Comparison of ENCODE assay signal across 34 cellular contexts in genomic region chr16:23268561-23268960, GRCh38. TPM values are rescaled to one million over a fixed set of nuclear protein-coding genes. Genes with fewer than 3 reads are reported as not detected.
"Had no signal": no experiment of that assay in that cellular context is flagged by ENCODE, and none has a peak within 500 bp of the region (broad histone marks: within the 10 kb centered on the region; RNA-seq: fewer than 3 reads in every experiment).

No MANE protein-coding gene starts in this region.

- H3K9me3 ChIP-seq: adrenal gland, body of pancreas, breast epithelium had no signal

- H3K36me3 ChIP-seq: adrenal gland, brain microvascular endothelial cell, breast epithelium had no signal

- H3K4me1 Mint-ChIP-seq: activated B cell treated with CpG ODN at 0.5 μM for 24 hours; activated CD4-positive, alpha-beta memory T cell treated with anti-CD3 and anti-CD28 coated beads, Interleukin-2, amount 10 ng/mL, durations not matched to agents 7 days and 5 days; activated CD4-positive, alpha-beta T cell treated with anti-CD3 and anti-CD28 coated beads, Interleukin-2, amount 10 ng/mL, durations not matched to agents 24 days and 14 days; activated CD8-positive, alpha-beta memory T cell treated with anti-CD3 and anti-CD28 coated beads, Interleukin-2, amount 10 ng/mL, durations not matched to agents 7 days and 5 days; activated naive CD4-positive, alpha-beta T cell treated with anti-CD3 and anti-CD28 coated beads, Interleukin-2, amount 10 ng/mL, durations not matched to agents 7 days and 5 days; activated naive CD4-positive, alpha-beta T cell treated with anti-CD3 and anti-CD28 coated beads, Interleukin-2, amount 50 U/mL, for 24 hours had no signal

- H3K27me3 Mint-ChIP-seq: activated CD4-positive, alpha-beta memory T cell treated with anti-CD3 and anti-CD28 coated beads, Interleukin-2, amount 10 ng/mL, durations not matched to agents 7 days and 5 days; activated naive CD4-positive, alpha-beta T cell treated with anti-CD3 and anti-CD28 coated beads, Interleukin-2, amount 10 ng/mL, durations not matched to agents 7 days and 5 days had no signal

- H3K27ac ChIP-seq: adrenal gland, body of pancreas, brain microvascular endothelial cell, breast epithelium, VCaP had no signal

- H3K36me3 Mint-ChIP-seq: activated CD8-positive, alpha-beta memory T cell treated with anti-CD3 and anti-CD28 coated beads, Interleukin-2, amount 10 ng/mL, durations not matched to agents 7 days and 5 days; activated naive CD4-positive, alpha-beta T cell treated with anti-CD3 and anti-CD28 coated beads, Interleukin-2, amount 10 ng/mL, durations not matched to agents 7 days and 5 days; activated naive CD4-positive, alpha-beta T cell treated with anti-CD3 and anti-CD28 coated beads, Interleukin-2, amount 50 U/mL, for 24 hours; activated naive CD8-positive, alpha-beta T cell treated with anti-CD3 and anti-CD28 coated beads for 36 hours had no signal

- H3K27ac Mint-ChIP-seq: activated B cell treated with CpG ODN at 0.5 μM for 24 hours; activated CD4-positive, alpha-beta memory T cell treated with anti-CD3 and anti-CD28 coated beads, Interleukin-2, amount 10 ng/mL, durations not matched to agents 7 days and 5 days; activated CD4-positive, alpha-beta T cell treated with anti-CD3 and anti-CD28 coated beads, Interleukin-2, amount 10 ng/mL, durations not matched to agents 24 days and 14 days; activated CD8-positive, alpha-beta memory T cell treated with anti-CD3 and anti-CD28 coated beads, Interleukin-2, amount 10 ng/mL, durations not matched to agents 7 days and 5 days; activated CD8-positive, alpha-beta T cell treated with anti-CD3 and anti-CD28 coated beads, Interleukin-2, amount 10 ng/mL, durations not matched to agents 7 days and 5 days; activated naive CD4-positive, alpha-beta T cell treated with anti-CD3 and anti-CD28 coated beads, Interleukin-2, amount 10 ng/mL, durations not matched to agents 7 days and 5 days; activated naive CD4-positive, alpha-beta T cell treated with anti-CD3 and anti-CD28 coated beads, Interleukin-2, amount 50 U/mL, for 24 hours; activated naive CD8-positive, alpha-beta T cell treated with anti-CD3 and anti-CD28 coated beads for 36 hours; activated T-cell treated with anti-CD3 and anti-CD28 coated beads, Interleukin-2, amount 50 U/mL, for 24 hours; activated T-helper 2 cell treated with anti-CD3 and anti-CD28 coated beads, Interferon-gamma antibody, Interleukin-2, Interleukin-4, amounts not matched to agents 10 μg/mL and 5 μg/mL and 100 μg/mL, durations not matched to agents 14 hours and 24 hours and 36 hours; T-helper 1 cell treated with Interleukin-12 subunit alpha and Interleukin-12 subunit beta and Interleukin-4 antibody, amounts not matched to agents 30 μg/mL and 1 μg/mL, for 36 hours; T-helper 2 cell treated with Interferon-gamma antibody and Interleukin-4, amounts not matched to agents 5 μg/mL and 100 μg/mL, for 36 hours had no signal

- ATAC-seq: activated CD8-positive, alpha-beta memory T cell treated with anti-CD3 and anti-CD28 coated beads, Interleukin-2, amount 10 ng/mL, durations not matched to agents 7 days and 5 days; activated CD8-positive, alpha-beta T cell treated with anti-CD3 and anti-CD28 coated beads, Interleukin-2, amount 10 ng/mL, durations not matched to agents 7 days and 5 days; body of pancreas had no signal

- H3K4me3 Mint-ChIP-seq: activated B cell treated with CpG ODN at 0.5 μM for 24 hours; activated CD4-positive, alpha-beta memory T cell treated with anti-CD3 and anti-CD28 coated beads, Interleukin-2, amount 10 ng/mL, durations not matched to agents 7 days and 5 days; activated CD4-positive, alpha-beta T cell treated with anti-CD3 and anti-CD28 coated beads, Interleukin-2, amount 10 ng/mL, durations not matched to agents 24 days and 14 days; activated CD8-positive, alpha-beta memory T cell treated with anti-CD3 and anti-CD28 coated beads, Interleukin-2, amount 10 ng/mL, durations not matched to agents 7 days and 5 days; activated CD8-positive, alpha-beta T cell treated with anti-CD3 and anti-CD28 coated beads, Interleukin-2, amount 10 ng/mL, durations not matched to agents 7 days and 5 days; activated naive CD4-positive, alpha-beta T cell treated with anti-CD3 and anti-CD28 coated beads, Interleukin-2, amount 10 ng/mL, durations not matched to agents 7 days and 5 days; activated naive CD4-positive, alpha-beta T cell treated with anti-CD3 and anti-CD28 coated beads, Interleukin-2, amount 50 U/mL, for 24 hours; activated naive CD8-positive, alpha-beta T cell treated with anti-CD3 and anti-CD28 coated beads for 36 hours; activated T-cell treated with anti-CD3 and anti-CD28 coated beads, Interleukin-2, amount 50 U/mL, for 24 hours; T-helper 1 cell treated with Interleukin-12 subunit alpha and Interleukin-12 subunit beta and Interleukin-4 antibody, amounts not matched to agents 30 μg/mL and 1 μg/mL, for 36 hours; T-helper 2 cell treated with Interferon-gamma antibody and Interleukin-4, amounts not matched to agents 5 μg/mL and 100 μg/mL, for 36 hours had no signal

- H3K4me1 ChIP-seq: adrenal gland, body of pancreas, breast epithelium had no signal

- H3K9me3 Mint-ChIP-seq: activated B cell treated with CpG ODN at 0.5 μM for 24 hours; activated CD4-positive, alpha-beta memory T cell treated with anti-CD3 and anti-CD28 coated beads, Interleukin-2, amount 10 ng/mL, durations not matched to agents 7 days and 5 days; activated CD4-positive, alpha-beta T cell treated with anti-CD3 and anti-CD28 coated beads, Interleukin-2, amount 10 ng/mL, durations not matched to agents 24 days and 14 days; activated naive CD4-positive, alpha-beta T cell treated with anti-CD3 and anti-CD28 coated beads, Interleukin-2, amount 10 ng/mL, durations not matched to agents 7 days and 5 days; activated naive CD4-positive, alpha-beta T cell treated with anti-CD3 and anti-CD28 coated beads, Interleukin-2, amount 50 U/mL, for 24 hours; activated naive CD8-positive, alpha-beta T cell treated with anti-CD3 and anti-CD28 coated beads for 36 hours; activated T-helper 2 cell treated with anti-CD3 and anti-CD28 coated beads, Interferon-gamma antibody, Interleukin-2, Interleukin-4, amounts not matched to agents 10 μg/mL and 5 μg/mL and 100 μg/mL, durations not matched to agents 14 hours and 24 hours and 36 hours; T-helper 1 cell treated with Interleukin-12 subunit alpha and Interleukin-12 subunit beta and Interleukin-4 antibody, amounts not matched to agents 30 μg/mL and 1 μg/mL, for 36 hours; T-helper 2 cell treated with Interferon-gamma antibody and Interleukin-4, amounts not matched to agents 5 μg/mL and 100 μg/mL, for 36 hours had no signal

- H3K4me3 ChIP-seq: adrenal gland, body of pancreas, breast epithelium had no signal

- H3K27me3 ChIP-seq: adrenal gland, body of pancreas, brain microvascular endothelial cell, breast epithelium had no signal

- DNase-seq: activated B cell treated with CpG ODN at 0.5 μM for 24 hours; activated CD4-positive, alpha-beta memory T cell treated with anti-CD3 and anti-CD28 coated beads, Interleukin-2, amount 10 ng/mL, durations not matched to agents 7 days and 5 days; activated CD4-positive, alpha-beta T cell treated with anti-CD3 and anti-CD28 coated beads for 4 hours; activated CD4-positive, alpha-beta T cell treated with anti-CD3 and anti-CD28 coated beads, Interleukin-2, amount 10 ng/mL, durations not matched to agents 24 days and 14 days; activated CD4-positive, alpha-beta T cell treated with anti-CD3 and anti-CD28 coated beads, Interleukin-2, amount 50 U/mL, for 48 hours; activated CD4-positive, CD25-positive, alpha-beta regulatory T cell treated with anti-CD3 and anti-CD28 coated beads, Interleukin-2, amount 50 U/mL, for 72 hours; activated CD8-positive, alpha-beta memory T cell treated with anti-CD3 and anti-CD28 coated beads for 24 hours; activated CD8-positive, alpha-beta memory T cell treated with anti-CD3 and anti-CD28 coated beads, Interleukin-2, amount 10 ng/mL, durations not matched to agents 7 days and 5 days; activated CD8-positive, alpha-beta memory T cell treated with anti-CD3 and anti-CD28 coated beads, Interleukin-2, amount 50 U/mL, for 48 hours; activated CD8-positive, alpha-beta T cell treated with anti-CD3 and anti-CD28 coated beads, Interleukin-2, amount 10 ng/mL, durations not matched to agents 7 days and 5 days; activated effector memory CD4-positive, alpha-beta T cell treated with Interleukin-2 at 50 U/mL for 16 hours; activated gamma-delta T cell; activated naive CD4-positive, alpha-beta T cell treated with anti-CD3 and anti-CD28 coated beads, Interleukin-2, amount 10 ng/mL, durations not matched to agents 7 days and 5 days; activated naive CD4-positive, alpha-beta T cell treated with Interleukin-2 at 50 U/mL for 16 hours; activated naive CD8-positive, alpha-beta T cell treated with anti-CD3 and anti-CD28 coated beads for 36 hours; activated T-cell treated with anti-CD3 and anti-CD28 coated beads, Interleukin-2, amount 50 U/mL, for 24 hours; activated T-cell treated with anti-CD3 and anti-CD28 coated beads, Interleukin-2, amount 50 U/mL, for 48 hours; adrenal gland; amniotic stem cell; aorta; body of pancreas; brain microvascular endothelial cell; central memory CD4-positive, alpha-beta T cell; T-helper 2 cell; T-helper 9 cell had no signal

RNA-seq across cellular contexts. Expression of gene SCNN1B, which starts 33.5 kb away (rescaled TPM):
- total RNA-seq: activated B cell treated with CpG ODN at 0.5 μM for 24 hours; activated CD4-positive, alpha-beta memory T cell treated with anti-CD3 and anti-CD28 coated beads, Interleukin-2, amount 10 ng/mL, durations not matched to agents 7 days and 5 days; activated CD4-positive, alpha-beta T cell treated with anti-CD3 and anti-CD28 coated beads, Interleukin-2, amount 10 ng/mL, durations not matched to agents 24 days and 14 days; activated CD8-positive, alpha-beta memory T cell treated with anti-CD3 and anti-CD28 coated beads, Interleukin-2, amount 10 ng/mL, durations not matched to agents 7 days and 5 days; activated CD8-positive, alpha-beta T cell treated with anti-CD3 and anti-CD28 coated beads, Interleukin-2, amount 10 ng/mL, durations not matched to agents 7 days and 5 days; activated naive CD8-positive, alpha-beta T cell treated with anti-CD3 and anti-CD28 coated beads for 36 hours; activated T-helper 2 cell treated with anti-CD3 and anti-CD28 coated beads, Interferon-gamma antibody, Interleukin-2, Interleukin-4, amounts not matched to agents 10 μg/mL and 5 μg/mL and 100 μg/mL, durations not matched to agents 14 hours and 24 hours and 36 hours; astrocyte; cardiac septum; cerebellum had no signal
